8 cellular contexts compared by ENCODE assay signal in the genomic region with DNA sequence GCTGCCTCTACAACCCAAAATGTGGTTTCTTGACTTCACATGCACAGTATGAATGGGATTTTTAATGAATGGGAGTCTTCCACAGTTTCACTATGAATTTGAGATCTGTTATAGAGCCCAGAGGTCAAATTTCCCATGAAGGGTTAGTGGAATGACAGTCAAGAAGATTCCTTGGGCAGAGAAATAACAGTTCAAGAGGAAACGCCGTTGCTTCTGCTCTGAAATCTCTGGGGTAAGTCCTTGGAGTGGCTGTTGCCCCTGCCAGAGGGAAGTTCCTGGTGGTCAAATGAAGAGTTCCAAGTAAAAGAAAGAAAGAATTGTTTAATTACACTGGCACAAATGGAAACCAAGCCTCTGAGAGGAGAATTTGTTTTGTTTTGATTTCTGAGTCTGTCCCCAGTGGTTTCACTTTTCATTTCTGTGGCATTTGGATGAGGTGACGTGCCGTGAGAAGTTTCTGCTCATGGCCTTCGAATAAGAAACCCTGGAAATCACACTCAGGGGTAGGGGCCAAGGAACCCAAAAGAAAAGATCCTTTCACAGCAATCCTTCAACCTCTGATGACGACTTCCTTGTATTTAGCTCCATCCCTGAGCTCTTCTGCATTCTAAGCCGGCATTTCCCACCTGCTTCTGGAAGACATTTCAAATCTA.
DNase-seq lines count a peak whose midpoint lies in the region; ATAC-seq, FAIRE-seq and TF ChIP-seq lines count a peak whose summit lies in the region.

No MANE protein-coding gene starts in this region.

- 0 out of 2 replicates have a peak, but pooled peaks cover 10% of the 10 kb centered on the region for H3K4me1 ChIP-seq in BLaER1
- no peaks in the 10 kb centered on the region for H3K4me1 ChIP-seq in endothelial cell of umbilical vein (ENCODE audit: control insufficient read depth, extremely low read depth, insufficient read depth, low read length)

- intact Hi-C loops in endothelial cell of umbilical vein (cut with micrococcal nuclease) = no loop called here

- H3K36me3 ChIP-seq in BLaER1 = no peaks in the 10 kb centered on the region
- H3K36me3 ChIP-seq in endothelial cell of umbilical vein (ENCODE audit: control insufficient read depth in 2 of 2, extremely low read depth in 1 of 2, insufficient read depth in 2 of 2, low read length in 2 of 2) = no peaks in the 10 kb centered on the region

- DNase-seq in endothelial cell of umbilical vein (ENCODE audit: low read depth, low spot score) (no peak), substantia nigra (lab: John Stamatoyannopoulos, UW) (no peak), cerebellar nuclear complex (lab: John Stamatoyannopoulos, UW) (no peak), urothelium cell line (ENCODE audit: low spot score) (no peak)

- 0 out of 2 replicates have a peak overlapping the region, but pooled peaks have one; percentile 27 for H3K4me3 ChIP-seq in BLaER1
- H3K4me3 ChIP-seq in endothelial cell of umbilical vein (replicated peaks in 1 of 3; ENCODE audit: insufficient read depth in 1 of 3, low read depth in 1 of 3, low read length in 3 of 3) = no peak overlapping the region

- no peak for TF ChIP-seq POLR2A in endothelial cell of umbilical vein (IDR thresholded peaks at IDR 0.05; ENCODE audit: low read depth, low read length)

- ATAC-seq in GM19351 (IDR thresholded peaks at IDR 0.05; ENCODE audit: unreplicated experiment) (peak; percentile 90), HG03521 (IDR thresholded peaks at IDR 0.05; ENCODE audit: unreplicated experiment) (peak; percentile 92), GM19397 (IDR thresholded peaks at IDR 0.05; ENCODE audit: unreplicated experiment) (no peak)

- POLR2A ChIA-PET in endothelial cell of umbilical vein (lab: Charles Lee) = no interaction called here

- no peaks in the 10 kb centered on the region for H4K20me1 ChIP-seq in BLaER1
- no peaks in the 10 kb centered on the region for H4K20me1 ChIP-seq in endothelial cell of umbilical vein (replicated peaks; ENCODE audit: control insufficient read depth, extremely low read depth, insufficient read depth, low read length)

- peak overlapping the region; percentile 21 for H2AFZ ChIP-seq in endothelial cell of umbilical vein (ENCODE audit: low read depth, low read length)

- CTCF ChIA-PET in endothelial cell of umbilical vein (lab: Charles Lee) = interaction anchor here (0.6 to 1.2 kb wide), 3 partner anchors 8 to 53 kb away, joined by 3 to 6 read pairs (median 4); no protein-coding TSS in a partner anchor

- peak overlapping the region; percentile 56; the same call in 1 of the 2 replicates for H3K9ac ChIP-seq in BLaER1
- H3K9ac ChIP-seq in endothelial cell of umbilical vein (replicated peaks; ENCODE audit: extremely low read depth, insufficient read depth, low read length) = no peak overlapping the region

- dilution Hi-C loops in endothelial cell of umbilical vein (cut with MboI; ENCODE audit: extremely low pct_ligation_motif_present, low sequenced_read_pairs) = no loop called here

- H3K4me2 ChIP-seq in BLaER1 (peak overlapping the region; percentile 68), endothelial cell of umbilical vein (ENCODE audit: insufficient read depth, low read length) (peak overlapping the region; percentile 13)

- no peaks in the 10 kb centered on the region for H3K79me2 ChIP-seq in endothelial cell of umbilical vein (ENCODE audit: control insufficient read depth, insufficient read depth, low read length)

- FAIRE-seq in endothelial cell of umbilical vein (lab: Jason Lieb, UNC) (no peak), urothelium cell line (lab: Jason Lieb, UNC) (no peak)

- peaks cover 3% of the 10 kb centered on the region for H3K9me1 ChIP-seq in endothelial cell of umbilical vein (replicated peaks; ENCODE audit: control insufficient read depth, extremely low read depth, insufficient read depth, low read length)

- no TSS peak for BruUV-seq in endothelial cell of umbilical vein (replicated peaks; lab: Mats Ljungman, UMichigan)

- H3K27ac ChIP-seq in BLaER1 (peak overlapping the region; percentile 37; the same call in 1 of the 2 replicates), endothelial cell of umbilical vein (ENCODE audit: insufficient read depth, low read depth, low read length) (no peak overlapping the region), substantia nigra (ENCODE audit: low read depth, low read length, poor library complexity, severe bottlenecking) (peak overlapping the region; percentile 47)

- TF ChIP-seq CTCF in endothelial cell of umbilical vein (IDR thresholded peaks at IDR 0.05; ENCODE audit: extremely low read depth in 1 of 2, insufficient read depth in 1 of 2, low read depth in 1 of 2, low read length in 2 of 2) = no peak

- no peaks in the 10 kb centered on the region for H3K27me3 ChIP-seq in BLaER1
- no peaks in the 10 kb centered on the region for H3K27me3 ChIP-seq in endothelial cell of umbilical vein (ENCODE audit: control insufficient read depth in 2 of 2, insufficient read depth in 2 of 2, low read length in 2 of 2)

- H3K9me3 ChIP-seq in BLaER1 (no peaks in the 10 kb centered on the region), endothelial cell of umbilical vein (replicated peaks; ENCODE audit: control insufficient read depth, insufficient read depth, low read length) (no peaks in the 10 kb centered on the region)

TF ChIP-seq in endothelial cell of umbilical vein, 7 proteins besides CTCF, POLR2A, EP300 and RAD21:
- TF ChIP-seq EZH2 (IDR thresholded peaks at IDR 0.05; ENCODE audit: borderline replicate concordance, low read depth, low read length, severe bottlenecking) = no peak
- no peak for TF ChIP-seq MYC (IDR thresholded peaks at IDR 0.05; ENCODE audit: low read depth, low read length)
- no peak for TF ChIP-seq GATA2 (IDR thresholded peaks at IDR 0.05; ENCODE audit: insufficient read depth, insufficient read length, low read depth, low read length)
- no peak for TF ChIP-seq POLR2AphosphoS5 (IDR thresholded peaks at IDR 0.05; ENCODE audit: insufficient read depth, low read depth, low read length)
- no peak for TF ChIP-seq FOS (IDR thresholded peaks at IDR 0.05; ENCODE audit: borderline replicate concordance, insufficient read depth, low read length)
- no peak for TF ChIP-seq JUN (IDR thresholded peaks at IDR 0.05; ENCODE audit: borderline replicate concordance, insufficient read depth, insufficient read length, low read depth)
- TF ChIP-seq, protein P1, sequence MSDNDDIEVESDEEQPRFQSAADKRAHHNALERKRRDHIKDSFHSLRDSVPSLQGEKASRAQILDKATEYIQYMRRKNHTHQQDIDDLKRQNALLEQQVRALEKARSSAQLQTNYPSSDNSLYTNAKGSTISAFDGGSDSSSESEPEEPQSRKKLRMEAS (IDR thresholded peaks at IDR 0.05; ENCODE audit: insufficient read depth, insufficient read length) = no peak
